23 cellular contexts compared by ENCODE assay signal in the genomic region with DNA sequence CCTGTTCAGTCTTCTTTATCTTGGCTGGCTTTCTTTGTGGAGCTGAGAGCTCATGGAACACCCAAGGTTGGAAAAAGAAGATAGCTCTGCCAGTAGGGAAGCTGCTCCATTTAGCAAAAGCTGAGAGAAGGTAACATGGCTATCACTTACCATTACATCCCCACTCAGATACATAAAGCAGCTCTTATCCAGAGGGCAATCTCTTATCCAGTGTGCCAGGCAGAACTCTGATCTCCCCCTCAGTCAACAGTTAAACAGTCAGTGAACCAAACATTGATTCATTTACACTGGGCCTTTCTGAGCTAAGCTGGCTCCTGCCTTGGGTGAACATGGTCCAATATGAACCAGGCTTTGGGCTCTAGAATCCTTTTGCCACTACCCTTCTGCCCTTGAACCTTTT.
"Had no signal": no experiment of that assay in that cellular context is flagged by ENCODE, and none has a peak within 500 bp of the region (broad histone marks: within the 10 kb centered on the region; RNA-seq: fewer than 3 reads in every experiment).

No MANE protein-coding gene starts in this region.

- ATAC-seq: foreskin keratinocyte; gastroesophageal sphincter; heart left ventricle; left colon; left lobe of liver; lower lobe of right lung; mucosa of descending colon; naive thymus-derived CD8-positive, alpha-beta T cell had no signal

- DNase-seq: dermis blood vessel endothelial cell; dorsolateral prefrontal cortex; effector CD4-positive, alpha-beta T cell; effector memory CD4-positive, alpha-beta T cell; foreskin keratinocyte; heart left ventricle; hypothalamus; immature natural killer cell; islet precursor cell; kidney; kidney glomerular epithelial cell; left colon; left ventricle myocardium inferior; lower lobe of right lung; mesenchymal stem cell; mucosa of descending colon; naive B cell; naive thymus-derived CD8-positive, alpha-beta T cell had no signal

- H3K79me2 ChIP-seq: hepatocyte had no signal

- H3K4me3 ChIP-seq: coronary artery, dorsolateral prefrontal cortex, esophagus muscularis mucosa, gastroesophageal sphincter, heart left ventricle, hepatocyte, left ventricle myocardium inferior, lower lobe of right lung, mucosa of descending colon had no signal

- H3K9me3 ChIP-seq: esophagus muscularis mucosa, gastroesophageal sphincter, heart left ventricle, left ventricle myocardium inferior, lower lobe of right lung, mucosa of descending colon had no signal

- H3K4me1 ChIP-seq: esophagus muscularis mucosa, foreskin keratinocyte, gastroesophageal sphincter, left ventricle myocardium inferior, lower lobe of right lung had no signal

- H3K27me3 ChIP-seq: dorsolateral prefrontal cortex, esophagus muscularis mucosa, foreskin keratinocyte, gastroesophageal sphincter, heart left ventricle had no signal

- H3K4me2 ChIP-seq: hepatocyte had no signal

- H2AFZ ChIP-seq: hepatocyte had no signal

- H3K36me3 ChIP-seq: esophagus muscularis mucosa, gastroesophageal sphincter, heart left ventricle, left ventricle myocardium inferior, lower lobe of right lung had no signal

- H3K27ac ChIP-seq: coronary artery, dorsolateral prefrontal cortex, esophagus muscularis mucosa, foreskin keratinocyte, gastroesophageal sphincter, heart left ventricle, hepatocyte, left ventricle myocardium inferior, lower lobe of right lung had no signal
